ENCODE assay signal across 1 cellular context in genomic region chr6:57046332-57047256, GRCh38.
TF ChIP-seq lines count a peak whose summit lies in the region.
"Not testable (repeated sequence)": the region's sequence is repeated elsewhere in the genome, so short reads cannot be mapped to it uniquely, and the experiment has no call there.

KIAA1586 (plus strand) TSS chr6:57046693; CDS start chr6:57046756, 63 bp downstream.

TF ChIP-seq in HepG2, 621 proteins besides CTCF, POLR2A, EP300 and RAD21 (continued from another document and continues in another):
- TF ChIP-seq ZBTB40 (IDR thresholded peaks at IDR 0.05): not testable (repeated sequence)
- TF ChIP-seq ZBTB40 (CRISPR knock-in tag; IDR thresholded peaks at IDR 0.05) (peak; percentile 64), MXD1 (CRISPR knock-in tag; IDR thresholded peaks at IDR 0.05) (peak; percentile 85), ZBED4 (CRISPR knock-in tag; IDR thresholded peaks at IDR 0.05; ENCODE audit: borderline replicate concordance) (peak; percentile 77), CHCHD3 (CRISPR knock-in tag; IDR thresholded peaks at IDR 0.05) (peak; percentile 77; the same call in 1 of the 2 replicates), HNRNPLL (IDR thresholded peaks at IDR 0.05; ENCODE audit: low read depth, low read length, poor library complexity, severe bottlenecking) (peak; percentile 95), IRF2 (CRISPR knock-in tag; IDR thresholded peaks at IDR 0.05) (peak; percentile 87), ZNF446 (CRISPR knock-in tag; IDR thresholded peaks at IDR 0.05) (peak; percentile 79; the same call in 1 of the 2 replicates), NFKB2 (CRISPR knock-in tag; IDR thresholded peaks at IDR 0.05; ENCODE audit: borderline replicate concordance) (peak; percentile 75; the same call in 1 of the 2 replicates), ZBTB7B (CRISPR knock-in tag; IDR thresholded peaks at IDR 0.05) (0 out of 2 replicates have a peak, but pooled peaks have one; percentile 35), ZNF235 (CRISPR knock-in tag; IDR thresholded peaks at IDR 0.05; ENCODE audit: borderline replicate concordance) (0 out of 2 replicates have a peak, but pooled peaks have one; percentile 49), AHR (CRISPR knock-in tag; IDR thresholded peaks at IDR 0.05) (peak; percentile 92), ZNF891 (CRISPR knock-in tag; IDR thresholded peaks at IDR 0.05) (peak; percentile 79; the same call in 1 of the 2 replicates), RNF2 (conservative IDR thresholded peaks at IDR 0.05; ENCODE audit: low read depth) (peak; percentile 80), ZNF441 (CRISPR knock-in tag; IDR thresholded peaks at IDR 0.05; ENCODE audit: borderline replicate concordance) (0 out of 2 replicates have a peak, but pooled peaks have one; percentile 77), DRAP1 (CRISPR knock-in tag; IDR thresholded peaks at IDR 0.05) (peak; percentile 89), MIER2 (CRISPR knock-in tag; IDR thresholded peaks at IDR 0.05) (0 out of 2 replicates have a peak, but pooled peaks have one; percentile 67), SIN3A (IDR thresholded peaks at IDR 0.05; ENCODE audit: borderline replicate concordance, low read depth, low read length) (peak; percentile 70; the same call in 1 of the 2 replicates), ZFP91 (CRISPR knock-in tag; IDR thresholded peaks at IDR 0.05; ENCODE audit: borderline replicate concordance) (peak; percentile 84), ZNF724P (CRISPR knock-in tag; IDR thresholded peaks at IDR 0.05; ENCODE audit: borderline replicate concordance) (peak; percentile 91), PRDM15 (CRISPR knock-in tag; IDR thresholded peaks at IDR 0.05) (peak; percentile 57; the same call in 1 of the 2 replicates), TFDP2 (CRISPR knock-in tag; IDR thresholded peaks at IDR 0.05) (peak; percentile 97), ZNF768 (CRISPR knock-in tag; IDR thresholded peaks at IDR 0.05) (peak; percentile 60; the same call in 1 of the 2 replicates), ZNF225 (CRISPR knock-in tag; IDR thresholded peaks at IDR 0.05) (0 out of 2 replicates have a peak, but pooled peaks have one; percentile 44), ZNF605 (CRISPR knock-in tag; IDR thresholded peaks at IDR 0.05) (peak; percentile 73; the same call in 1 of the 2 replicates), POLR2AphosphoS5 (IDR thresholded peaks at IDR 0.05; ENCODE audit: low read depth, low read length) (peak; percentile 69), ZNF34 (CRISPR knock-in tag; IDR thresholded peaks at IDR 0.05; ENCODE audit: borderline replicate concordance) (0 out of 2 replicates have a peak, but pooled peaks have one; percentile 40), KMT2A (CRISPR knock-in tag; IDR thresholded peaks at IDR 0.05) (peak; percentile 90), RXRA (CRISPR knock-in tag; IDR thresholded peaks at IDR 0.05) (peak; percentile 39; the same call in 1 of the 2 replicates), PRMT3 (CRISPR knock-in tag; IDR thresholded peaks at IDR 0.05; ENCODE audit: borderline replicate concordance, low read depth) (peak; percentile 78; the same call in 1 of the 2 replicates), FOXA3 (CRISPR knock-in tag; IDR thresholded peaks at IDR 0.05) (peak; percentile 16; the same call in 1 of the 2 replicates), ZNF350 (CRISPR knock-in tag; IDR thresholded peaks at IDR 0.05; ENCODE audit: borderline replicate concordance, low read depth) (peak; percentile 74; the same call in 1 of the 2 replicates), ZNF563 (CRISPR knock-in tag; IDR thresholded peaks at IDR 0.05) (peak; percentile 93), HOXA9 (CRISPR knock-in tag; IDR thresholded peaks at IDR 0.05; ENCODE audit: borderline replicate concordance) (peak; percentile 90), NCOA2 (CRISPR knock-in tag; IDR thresholded peaks at IDR 0.05) (peak; percentile 48; the same call in 1 of the 2 replicates), TAF15 (IDR thresholded peaks at IDR 0.05; ENCODE audit: low read depth, low read length, poor library complexity, severe bottlenecking) (peak; percentile 69), NAIF1 (CRISPR knock-in tag; IDR thresholded peaks at IDR 0.05; ENCODE audit: borderline replicate concordance) (peak; percentile 74; the same call in 1 of the 2 replicates), ELF1 (CRISPR knock-in tag; IDR thresholded peaks at IDR 0.05) (peak; percentile 84), TARDBP (CRISPR knock-in tag; IDR thresholded peaks at IDR 0.05) (peak; percentile 72; the same call in 1 of the 2 replicates), ZNF598 (CRISPR knock-in tag; IDR thresholded peaks at IDR 0.05; ENCODE audit: borderline replicate concordance) (peak; percentile 85; the same call in 1 of the 2 replicates), STAT5B (CRISPR knock-in tag; IDR thresholded peaks at IDR 0.05) (peak; percentile 86; the same call in 1 of the 2 replicates)
